ENCODE assay signal across 8 cellular contexts in the genomic region with DNA sequence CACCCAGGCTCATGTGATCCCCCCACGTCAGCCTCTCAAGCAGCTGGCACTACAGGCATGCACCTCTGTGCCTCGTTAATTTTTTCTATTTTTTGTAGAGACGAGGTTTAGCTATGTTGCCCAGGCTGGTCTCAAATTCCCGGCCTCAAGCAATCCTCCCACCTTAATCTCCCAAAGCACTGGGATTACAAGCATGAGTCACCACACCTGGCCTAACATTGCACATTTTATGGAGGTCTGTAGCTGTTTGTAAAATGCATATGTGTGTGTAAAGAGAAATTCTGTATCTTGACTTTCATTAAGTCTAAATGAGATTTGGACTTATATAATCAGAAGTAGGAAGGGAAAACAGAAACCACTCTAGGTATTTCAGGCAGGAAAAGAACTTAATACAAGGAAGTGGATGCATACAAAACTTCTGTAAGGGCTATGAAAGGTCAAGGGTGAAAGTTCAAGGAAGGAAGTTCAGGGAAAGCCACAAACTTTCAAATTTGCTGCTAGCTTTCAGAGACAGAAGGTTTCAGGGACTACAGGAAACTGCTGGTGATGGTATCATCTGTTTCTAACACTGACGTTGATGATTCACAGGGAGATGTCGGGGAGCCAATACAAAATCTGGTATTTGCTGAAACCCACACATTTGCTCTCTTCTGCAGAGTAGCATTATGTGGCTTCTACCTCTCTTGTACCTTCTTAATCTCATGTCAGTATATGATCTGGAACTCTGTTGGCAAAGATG.
DNase-seq lines count a peak whose midpoint lies in the region; ATAC-seq and TF ChIP-seq lines count a peak whose summit lies in the region.

No MANE protein-coding gene starts in this region.

- POLR2A ChIA-PET in activated B cell treated with CpG ODN at 0.5 μM for 24 hours (lab: Charles Lee) = no interaction called here

- H3K27me3 Mint-ChIP-seq in activated B cell treated with CpG ODN at 0.5 μM for 24 hours (peaks cover 2% of the 10 kb centered on the region), memory B cell (no peaks in the 10 kb centered on the region), progenitor cell of endocrine pancreas (peaks cover 3% of the 10 kb centered on the region)

- H3K9me3 Mint-ChIP-seq in activated B cell treated with CpG ODN at 0.5 μM for 24 hours (no peaks in the 10 kb centered on the region), memory B cell (no peaks in the 10 kb centered on the region), progenitor cell of endocrine pancreas (ENCODE audit: low read depth) (no peaks in the 10 kb centered on the region)

- no peak overlapping the region for H3K9ac ChIP-seq in DND-41 (ENCODE audit: low read depth, low read length)

- H3K27me3 ChIP-seq in DND-41 (ENCODE audit: insufficient read depth, low read length, poor library complexity) = no peaks in the 10 kb centered on the region

- ATAC-seq in DND-41 (ENCODE audit: insufficient read depth, low read depth) (peak; percentile 96), GM19455 (IDR thresholded peaks at IDR 0.05; ENCODE audit: unreplicated experiment) (peak; percentile 75), HG03432 (IDR thresholded peaks at IDR 0.05; ENCODE audit: unreplicated experiment) (peak; percentile 87), activated B cell treated with CpG ODN at 0.5 μM for 24 hours (ENCODE audit: low read depth) (peak; percentile 25), memory B cell (ENCODE audit: low read depth) (no peak)

- peak overlapping the region; percentile 65 for H3K27ac ChIP-seq in DND-41 (ENCODE audit: low read length)

- H3K36me3 Mint-ChIP-seq in activated B cell treated with CpG ODN at 0.5 μM for 24 hours (ENCODE audit: low read depth) = no peaks in the 10 kb centered on the region
- H3K36me3 Mint-ChIP-seq in memory B cell = no peaks in the 10 kb centered on the region
- H3K36me3 Mint-ChIP-seq in progenitor cell of endocrine pancreas (ENCODE audit: insufficient read depth) = no peaks in the 10 kb centered on the region

- DNase-seq in DND-41 (peak; percentile 64), activated B cell treated with CpG ODN at 0.5 μM for 24 hours (no peak), memory B cell (ENCODE audit: low spot score in 2 of 2) (no peak), NCI-H510A treated with DMSO at 0.1 percent for 48 hours (lab: John Stamatoyannopoulos, UW) (no peak), progenitor cell of endocrine pancreas (ENCODE audit: low spot score, unreplicated experiment) (no peak), NCI-H446 treated with DMSO at 0.1 percent for 48 hours (lab: John Stamatoyannopoulos, UW) (no peak)

- H3K27ac Mint-ChIP-seq in activated B cell treated with CpG ODN at 0.5 μM for 24 hours = no peak overlapping the region
- H3K27ac Mint-ChIP-seq in memory B cell = peak overlapping the region; percentile 67
- H3K27ac Mint-ChIP-seq in progenitor cell of endocrine pancreas = no peak overlapping the region

- no peak for TF ChIP-seq CTCF in DND-41 (IDR thresholded peaks at IDR 0.05; ENCODE audit: borderline replicate concordance, extremely low read depth, low read length, poor library complexity, severe bottlenecking)
- TF ChIP-seq CTCF in activated B cell treated with CpG ODN at 0.5 μM for 24 hours (IDR thresholded peaks at IDR 0.05) = no peak
- no peak for TF ChIP-seq CTCF in progenitor cell of endocrine pancreas (IDR thresholded peaks at IDR 0.05; ENCODE audit: unreplicated experiment)

- no peaks in the 10 kb centered on the region for H3K36me3 ChIP-seq in DND-41 (ENCODE audit: insufficient read depth, low read length)

- H3K79me2 ChIP-seq in DND-41 (ENCODE audit: insufficient read depth, low read length) = no peaks in the 10 kb centered on the region

- H3K4me2 ChIP-seq in DND-41 (ENCODE audit: insufficient read depth, low read length) = peak overlapping the region; percentile 17; the same call in 1 of the 2 replicates

- CTCF ChIA-PET in activated B cell treated with CpG ODN at 0.5 μM for 24 hours (lab: Charles Lee) = no interaction called here

- peak overlapping the region; percentile 40 for H2AFZ ChIP-seq in DND-41 (ENCODE audit: low read depth, low read length)

- no peaks in the 10 kb centered on the region for H4K20me1 ChIP-seq in DND-41 (ENCODE audit: insufficient read depth, low read length)

- H3K4me1 ChIP-seq in DND-41 (ENCODE audit: insufficient read depth, low read length) = peaks cover 26% of the 10 kb centered on the region

- no peak overlapping the region for H3K4me3 ChIP-seq in DND-41 (ENCODE audit: low read depth in 1 of 2, low read length in 2 of 2)

- no peak overlapping the region for H3K4me3 Mint-ChIP-seq in activated B cell treated with CpG ODN at 0.5 μM for 24 hours
- H3K4me3 Mint-ChIP-seq in memory B cell = no peak overlapping the region
- no peak overlapping the region for H3K4me3 Mint-ChIP-seq in progenitor cell of endocrine pancreas (ENCODE audit: low read depth)

- H3K4me1 Mint-ChIP-seq in activated B cell treated with CpG ODN at 0.5 μM for 24 hours = peaks cover 8% of the 10 kb centered on the region
- peaks cover 4% of the 10 kb centered on the region for H3K4me1 Mint-ChIP-seq in memory B cell
- peaks cover 7% of the 10 kb centered on the region for H3K4me1 Mint-ChIP-seq in progenitor cell of endocrine pancreas (ENCODE audit: low read depth)

- H3K9me3 ChIP-seq in DND-41 (ENCODE audit: insufficient read depth, low read length, severe bottlenecking) = no peaks in the 10 kb centered on the region

- intact Hi-C loops in activated B cell treated with CpG ODN at 0.5 μM for 24 hours (cut with micrococcal nuclease) = no loop called here
